In genomic region chr9:120312031-120312430, GRCh38 we compare ENCODE assay signal across 15 cellular contexts.
DNase-seq lines count a peak whose midpoint lies in the region; ATAC-seq and TF ChIP-seq lines count a peak whose summit lies in the region.
"Had no signal": no experiment of that assay in that cellular context is flagged by ENCODE, and none has a peak within 500 bp of the region (broad histone marks: within the 10 kb centered on the region; RNA-seq: fewer than 3 reads in every experiment).

No MANE protein-coding gene starts in this region.

- H3K4me1 ChIP-seq in lung (ENCODE audit: control insufficient read depth in 2 of 2, insufficient read depth in 2 of 2, low read length in 2 of 2) (no peaks in the 10 kb centered on the region), prostate gland (replicated peaks) (no peaks in the 10 kb centered on the region)

- intact Hi-C loops in prostate gland (cut with DNase I): no loop called here

- no peak for ATAC-seq in lung (ENCODE audit: insufficient read depth, low FRiP score)
- ATAC-seq: GM23338, HCT116 had no signal

- no peak for TF ChIP-seq POLR2A in prostate gland (IDR thresholded peaks at IDR 0.05)

- 67 to 85% methylated on average over 2 of the region's 2 CpGs for WGBS in lung, 2 donors
- 87% methylated on average over 2 of the region's 2 CpGs for WGBS in prostate gland

- H3K9me3 ChIP-seq in lung (ENCODE audit: control insufficient read depth in 2 of 2, insufficient read depth in 1 of 2, low read length in 1 of 2): peaks cover 0 to 5% of the 10 kb centered on the region in 2 donors
- H3K9me3 ChIP-seq in prostate gland: no peaks in the 10 kb centered on the region

- TF ChIP-seq CTCF in lung (IDR thresholded peaks at IDR 0.05; ENCODE audit: control extremely low read depth, extremely low read depth) (no peak), prostate gland (IDR thresholded peaks at IDR 0.05) (no peak)

- no peak overlapping the region for H3K4me3 ChIP-seq in lung
- H3K4me3 ChIP-seq in prostate gland: no peak overlapping the region
- H3K4me3 ChIP-seq: GM23338 had no signal

- H3K27me3 ChIP-seq in lung (ENCODE audit: control insufficient read depth, insufficient read depth) (no peaks in the 10 kb centered on the region), prostate gland (replicated peaks; ENCODE audit: insufficient read depth) (no peaks in the 10 kb centered on the region)

- no peak overlapping the region for H3K27ac ChIP-seq in lung (ENCODE audit: low read depth in 1 of 2, low read length in 1 of 2)
- H3K27ac ChIP-seq in prostate gland: no peak overlapping the region

- DNase-seq in NCI-H524 (lab: John Stamatoyannopoulos, UW) (peak; percentile 55 to 83), NCI-H82 treated with DMSO at 0.1 percent for 48 hours (lab: John Stamatoyannopoulos, UW; ENCODE audit: unreplicated experiment) (peak; percentile 2), lung (ENCODE audit: low spot score) (peak; percentile 20), NCI-H187 treated with DMSO at 0.1 percent for 48 hours (lab: John Stamatoyannopoulos, UW) (no peak), prostate gland (ENCODE audit: low spot score) (no peak), NCI-H1105 treated with DMSO at 0.1 percent for 48 hours (lab: John Stamatoyannopoulos, UW) (no peak)
- DNase-seq: C1 segment of cervical spinal cord; Calu3; CD4-positive, alpha-beta memory T cell; COR-L47; DMS53; DMS79 treated with DMSO at 0.1 percent for 48 hours; H9 had no signal

- H3K36me3 ChIP-seq in lung (ENCODE audit: control insufficient read depth in 2 of 2, insufficient read depth in 2 of 2, low read length in 2 of 2): no peaks in the 10 kb centered on the region
- H3K36me3 ChIP-seq in prostate gland: no peaks in the 10 kb centered on the region

Comparison
In these comparisons a context has a peak if more than half of its experiments do, and no peak if none do; other contexts are left out.
1. DNase-seq: peak in NCI-H524 (2 of 2), NCI-H82 treated with DMSO at 0.1 percent for 48 hours (single experiment) and lung (single experiment); none in NCI-H187 treated with DMSO at 0.1 percent for 48 hours (single experiment), prostate gland (single experiment) and NCI-H1105 treated with DMSO at 0.1 percent for 48 hours (single experiment).